In genomic region chr1:12157366-12158231, GRCh38 we compare ENCODE assay signal across 9 cellular contexts. TPM values are rescaled to one million over a fixed set of nuclear protein-coding genes. Genes with fewer than 3 reads are reported as not detected.
DNase-seq lines count a peak whose midpoint lies in the region; ATAC-seq and TF ChIP-seq lines count a peak whose summit lies in the region.
"Had no signal": no experiment of that assay in that cellular context is flagged by ENCODE, and none has a peak within 500 bp of the region (broad histone marks: within the 10 kb centered on the region; RNA-seq: fewer than 3 reads in every experiment).

No MANE protein-coding gene starts in this region.

- H3K9me3 Mint-ChIP-seq in Calu3 (ENCODE audit: low read depth, unreplicated experiment) (no peaks in the 10 kb centered on the region), memory B cell (no peaks in the 10 kb centered on the region)
- no peaks in the 10 kb centered on the region for H3K9me3 Mint-ChIP-seq in activated CD4-positive, alpha-beta T cell treated with anti-CD3 and anti-CD28 coated beads, Interleukin-2, amount 10 ng/mL, durations not matched to agents 24 days and 14 days

- peaks cover 0 to 19% (median 14%) of the 10 kb centered on the region in 4 donors for H3K4me1 ChIP-seq in sigmoid colon

- no peak for DNase-seq in Calu3
- DNase-seq in activated CD4-positive, alpha-beta T cell treated with anti-CD3 and anti-CD28 coated beads, Interleukin-2, amount 10 ng/mL, durations not matched to agents 24 days and 14 days: peak; percentile 83
- peak in 1 of 2 donors; percentile 44 for DNase-seq in memory B cell (ENCODE audit: low spot score in 2 of 2)
- DNase-seq in left colon: no peak
- DNase-seq in DMS153 treated with DMSO at 0.1 percent for 48 hours (lab: John Stamatoyannopoulos, UW; ENCODE audit: unreplicated experiment): no peak
- no peak for DNase-seq in hepatic stellate cell (ENCODE audit: low spot score)
- no peak for DNase-seq in sigmoid colon
- DNase-seq: NCI-H345 had no signal

- no peak for TF ChIP-seq POLR2A in sigmoid colon (IDR thresholded peaks at IDR 0.05)

- H3K4me1 Mint-ChIP-seq in Calu3 (ENCODE audit: low read depth, unreplicated experiment) (peaks cover 41% of the 10 kb centered on the region), memory B cell (peaks cover 67% of the 10 kb centered on the region)
- peaks cover 74% of the 10 kb centered on the region for H3K4me1 Mint-ChIP-seq in activated CD4-positive, alpha-beta T cell treated with anti-CD3 and anti-CD28 coated beads, Interleukin-2, amount 10 ng/mL, durations not matched to agents 24 days and 14 days

- H3K4me3 Mint-ChIP-seq in Calu3 (ENCODE audit: low read depth, unreplicated experiment) (peak overlapping the region; percentile 10), memory B cell (peak overlapping the region; percentile 72)
- H3K4me3 Mint-ChIP-seq in activated CD4-positive, alpha-beta T cell treated with anti-CD3 and anti-CD28 coated beads, Interleukin-2, amount 10 ng/mL, durations not matched to agents 24 days and 14 days: peak overlapping the region; percentile 78

- TF ChIP-seq EP300 in sigmoid colon (IDR thresholded peaks at IDR 0.05): no peak

- BruUV-seq in Calu3 (replicated peaks; lab: Mats Ljungman, UMichigan): no TSS peak

- CTCF ChIA-PET in Calu3 (lab: Charles Lee): interaction anchor here (0.7 kb wide), 1 partner anchor 153 kb away, joined by 7 read pairs; no protein-coding TSS in a partner anchor

- H3K9me3 ChIP-seq in sigmoid colon: no peaks in the 10 kb centered on the region

- no peaks in the 10 kb centered on the region for H3K36me3 ChIP-seq in sigmoid colon

- H3K4me3 ChIP-seq in sigmoid colon: no peak overlapping the region

- no peaks in the 10 kb centered on the region for H3K27me3 Mint-ChIP-seq in Calu3 (ENCODE audit: unreplicated experiment)
- H3K27me3 Mint-ChIP-seq in activated CD4-positive, alpha-beta T cell treated with anti-CD3 and anti-CD28 coated beads, Interleukin-2, amount 10 ng/mL, durations not matched to agents 24 days and 14 days: no peaks in the 10 kb centered on the region
- no peaks in the 10 kb centered on the region for H3K27me3 Mint-ChIP-seq in memory B cell

- peak; percentile 26 for ATAC-seq in GM21717 (IDR thresholded peaks at IDR 0.05; ENCODE audit: unreplicated experiment)
- ATAC-seq in memory B cell (ENCODE audit: low read depth): peak; percentile 54
- no peak for ATAC-seq in left colon

- 45 to 47% methylated on average over 10 of the region's 10 CpGs for WGBS in sigmoid colon, 2 donors

- H3K36me3 Mint-ChIP-seq in Calu3 (ENCODE audit: insufficient read depth, unreplicated experiment): peaks cover 6% of the 10 kb centered on the region
- H3K36me3 Mint-ChIP-seq in activated CD4-positive, alpha-beta T cell treated with anti-CD3 and anti-CD28 coated beads, Interleukin-2, amount 10 ng/mL, durations not matched to agents 24 days and 14 days (ENCODE audit: low read depth): no peaks in the 10 kb centered on the region
- H3K36me3 Mint-ChIP-seq in memory B cell: no peaks in the 10 kb centered on the region

- no peak overlapping the region for H3K27ac Mint-ChIP-seq in Calu3 (ENCODE audit: unreplicated experiment)
- peak overlapping the region; percentile 94 for H3K27ac Mint-ChIP-seq in activated CD4-positive, alpha-beta T cell treated with anti-CD3 and anti-CD28 coated beads, Interleukin-2, amount 10 ng/mL, durations not matched to agents 24 days and 14 days
- peak overlapping the region; percentile 93 for H3K27ac Mint-ChIP-seq in memory B cell

- no peak overlapping the region for H3K27ac ChIP-seq in sigmoid colon

- H3K27me3 ChIP-seq in sigmoid colon: no peaks in the 10 kb centered on the region

- TF ChIP-seq CTCF in Calu3 (IDR thresholded peaks at IDR 0.05; ENCODE audit: unreplicated experiment) (no peak), sigmoid colon (IDR thresholded peaks at IDR 0.05) (no peak)

- intact Hi-C loops in Calu3 (cut with micrococcal nuclease; ENCODE audit: unreplicated experiment) (no loop called here), left colon (cut with DNase I, micrococcal nuclease) (no loop called here), sigmoid colon (cut with DNase I) (no loop called here)
- intact Hi-C loops in activated CD4-positive, alpha-beta T cell treated with anti-CD3 and anti-CD28 coated beads, Interleukin-2, amount 10 ng/mL, durations not matched to agents 24 days and 14 days (cut with micrococcal nuclease): loop anchor here (1.0 to 5.0 kb wide), 5 partner anchors 7 to 90 kb away; no protein-coding TSS in a partner anchor

RNA-seq across cellular contexts. Expression of gene TNFRSF1B, which starts 9.2 kb away (rescaled TPM):
- total RNA-seq in Calu3 (2022) (1.3 and 2.9 TPM in 2 replicates), left colon (10 to 100 TPM; 18.6 to 28.3 TPM), sigmoid colon (10 to 100 TPM; 15.5 to 19.7 (median 18.9) TPM)
- total RNA-seq in activated CD4-positive, alpha-beta T cell treated with anti-CD3 and anti-CD28 coated beads, Interleukin-2, amount 10 ng/mL, durations not matched to agents 24 days and 14 days: 145 TPM in 2 replicates
- 10 to 100 TPM in 2 of 3 donors, 1 to 10 TPM in 1; 4.2 to 37.2 (median 16.2) TPM for polyA plus RNA-seq in sigmoid colon

Comparison
In these comparisons a context has a peak if more than half of its experiments do, and no peak if none do; other contexts are left out.
1. H3K4me3 Mint-ChIP-seq: peak in every context shown above with its lines; median percentile 78 in activated CD4-positive, alpha-beta T cell treated with anti-CD3 and anti-CD28 coated beads, Interleukin-2, amount 10 ng/mL, durations not matched to agents 24 days and 14 days; 72 in memory B cell; 10 in Calu3.